8 cellular contexts compared by ENCODE assay signal in genomic region chr4:180664766-180665368, GRCh38.
DNase-seq lines count a peak whose midpoint lies in the region; ATAC-seq and TF ChIP-seq lines count a peak whose summit lies in the region.

No MANE protein-coding gene starts in this region.

- H3K36me3 ChIP-seq in SK-N-MC (ENCODE audit: insufficient read depth, low read length) (no peaks in the 10 kb centered on the region), body of pancreas (replicated peaks in 1 of 2; ENCODE audit: insufficient read depth in 1 of 2, low read depth in 2 of 2) (no peaks in the 10 kb centered on the region)

- no peaks in the 10 kb centered on the region for H3K27me3 ChIP-seq in body of pancreas

- peak; percentile 76 for ATAC-seq in HG02763 (IDR thresholded peaks at IDR 0.05; ENCODE audit: unreplicated experiment)
- peak; percentile 78 for ATAC-seq in body of pancreas

- H3K4me3 ChIP-seq in AG04449 (ENCODE audit: low read depth, low read length) (no peak overlapping the region), SK-N-MC (peak overlapping the region; percentile 72), body of pancreas (no peak overlapping the region)

- in situ Hi-C loops in GM13976 (cut with MboI; ENCODE audit: low sequenced_read_pairs, unreplicated experiment) = loop anchor here (25.0 kb wide), 2 partner anchors 603 to 803 kb away; no protein-coding TSS in a partner anchor

- WGBS in body of pancreas, 2 donors = 6 to 8% methylated on average over 5 of the region's 5 CpGs

- DNase-seq in AG04449 (ENCODE audit: low read depth, low spot score) (peak; percentile 29), GM13976 (ENCODE audit: low spot score) (peak; percentile 46), NCI-H1092 (lab: John Stamatoyannopoulos, UW) (peak; percentile 87), SK-N-MC (ENCODE audit: low read depth, low spot score) (peak; percentile 96), body of pancreas (peak; percentile 69 to 82 (median 76)), iPS-NIHi7 (ENCODE audit: extremely low spot score) (peak; percentile 69)
- DNase-seq in stimulated activated CD4-positive, alpha-beta T cell treated with anti-CD3 and anti-CD28 coated beads, Interleukin-15, amount 100 ng/mL, for 48 hours (ENCODE audit: low read depth in 2 of 2) = peak; percentile 14 to 35

- TF ChIP-seq CTCF in AG04449 (IDR thresholded peaks at IDR 0.05; ENCODE audit: insufficient read depth, low read length, missing control alignments) (peak; percentile 67), GM13976 (IDR thresholded peaks at IDR 0.05; ENCODE audit: borderline replicate concordance, control extremely low read depth, extremely low read depth, insufficient read depth, missing control alignments) (peak; percentile 74), body of pancreas (IDR thresholded peaks at IDR 0.05) (peak; percentile 51 to 71 (median 65))

- CTCF ChIA-PET in AG04449 (lab: Yijun Ruan, JAX) = interaction anchor here (1.0 to 2.9 kb wide), 11 partner anchors 9 to 864 kb away, joined by 3 to 18 read pairs (median 4); no protein-coding TSS in a partner anchor

- H3K27ac ChIP-seq in SK-N-MC = 0 out of 2 replicates have a peak overlapping the region, but pooled peaks have one; percentile 39
- H3K27ac ChIP-seq in body of pancreas = no peak overlapping the region

- intact Hi-C loops in body of pancreas (cut with DNase I) = no loop called here

- no peak for TF ChIP-seq POLR2A in body of pancreas (IDR thresholded peaks at IDR 0.05)

- H3K9ac ChIP-seq in SK-N-MC (ENCODE audit: insufficient read length) = no peak overlapping the region

- H3K9me3 ChIP-seq in SK-N-MC (ENCODE audit: low read depth, low read length) (no peaks in the 10 kb centered on the region), body of pancreas (no peaks in the 10 kb centered on the region)

- POLR2A ChIA-PET in AG04449 (lab: Yijun Ruan, JAX) = no interaction called here

- H3K4me1 ChIP-seq in body of pancreas = peaks cover 5% of the 10 kb centered on the region

Comparison
In these comparisons a context has a peak if more than half of its experiments do, and no peak if none do; other contexts are left out.
1. DNase-seq: peak in every context shown above with its lines; median percentile 96 in SK-N-MC; 87 in NCI-H1092; 76 in body of pancreas; 69 in iPS-NIHi7; 46 in GM13976; 29 in AG04449; 24 in stimulated activated CD4-positive, alpha-beta T cell treated with anti-CD3 and anti-CD28 coated beads, Interleukin-15, amount 100 ng/mL, for 48 hours.